In genomic region chr9:37353791-37354190, GRCh38 we compare ENCODE assay signal across 28 cellular contexts.
"Had no signal": no experiment of that assay in that cellular context is flagged by ENCODE, and none has a peak within 500 bp of the region (broad histone marks: within the 10 kb centered on the region; RNA-seq: fewer than 3 reads in every experiment).

No MANE protein-coding gene starts in this region.

- H3K27me3 ChIP-seq: adrenal gland, breast epithelium, Peyer's patch, SJCRH30 had no signal

- H3K27ac ChIP-seq: adrenal gland, breast epithelium, Peyer's patch, RWPE1, SJCRH30 had no signal

- H3K4me1 Mint-ChIP-seq: WTC11 had no signal

- H3K4me3 ChIP-seq: adrenal gland, breast epithelium, Peyer's patch, SJCRH30 had no signal

- H3K27me3 Mint-ChIP-seq: activated CD4-positive, alpha-beta T cell treated with anti-CD3 and anti-CD28 coated beads, Interleukin-2, amount 10 ng/mL, durations not matched to agents 24 days and 14 days; activated CD8-positive, alpha-beta memory T cell treated with anti-CD3 and anti-CD28 coated beads, Interleukin-2, amount 10 ng/mL, durations not matched to agents 7 days and 5 days; activated naive CD8-positive, alpha-beta T cell; activated T-cell treated with anti-CD3 and anti-CD28 coated beads, Interleukin-2, amount 50 U/mL, for 24 hours had no signal

- H3K4me1 ChIP-seq: adrenal gland, breast epithelium, Peyer's patch, SJCRH30 had no signal

- ATAC-seq: activated CD8-positive, alpha-beta memory T cell treated with anti-CD3 and anti-CD28 coated beads, Interleukin-2, amount 10 ng/mL, durations not matched to agents 7 days and 5 days; WTC11 had no signal

- DNase-seq: activated CD4-positive, alpha-beta T cell treated with anti-CD3 and anti-CD28 coated beads for 1 hour; activated CD4-positive, alpha-beta T cell treated with anti-CD3 and anti-CD28 coated beads, Interleukin-2, amount 10 ng/mL, durations not matched to agents 24 days and 14 days; activated CD4-positive, alpha-beta T cell treated with anti-CD3 and anti-CD28 coated beads, Interleukin-2, amount 50 U/mL, for 48 hours; activated CD8-positive, alpha-beta memory T cell treated with anti-CD3 and anti-CD28 coated beads, Interleukin-2, amount 10 ng/mL, durations not matched to agents 7 days and 5 days; activated effector memory CD4-positive, alpha-beta T cell treated with Interleukin-2 at 50 U/mL for 16 hours; activated naive CD4-positive, alpha-beta T cell; activated T-cell treated with anti-CD3 and anti-CD28 coated beads, Interleukin-2, amount 50 U/mL, for 24 hours; adrenal gland; aorta; central memory CD4-positive, alpha-beta T cell; Kasumi-1; NCI-H1048; NCI-H146; NCI-H187 treated with DMSO at 0.1 percent for 48 hours; NCI-H2081 treated with DMSO at 0.1 percent for 48 hours; NCI-H446; NCI-H524; Peyer's patch; Right ventricle myocardium superior; SJCRH30; SK-N-SH; SW 1271 had no signal

- H3K9me3 Mint-ChIP-seq: activated CD4-positive, alpha-beta T cell treated with anti-CD3 and anti-CD28 coated beads, Interleukin-2, amount 10 ng/mL, durations not matched to agents 24 days and 14 days; activated T-cell treated with anti-CD3 and anti-CD28 coated beads, Interleukin-2, amount 50 U/mL, for 24 hours; activated T-helper 1 cell treated with anti-CD3 and anti-CD28 coated beads, Interleukin-12 subunit alpha, Interleukin-12 subunit beta, Interleukin-2, Interleukin-4 antibody, amounts not matched to agents 30 ng/mL and 10 ng/mL and 1 ng/mL, durations not matched to agents 14 hours and 24 hours and 36 hours; T-helper 2 cell treated with Interferon-gamma antibody and Interleukin-4, amounts not matched to agents 5 μg/mL and 100 μg/mL, for 36 hours; WTC11 had no signal

- H3K36me3 ChIP-seq: adrenal gland, breast epithelium had no signal

- H3K9me3 ChIP-seq: adrenal gland, breast epithelium, Peyer's patch, SJCRH30, SK-N-SH had no signal

- H3K27ac Mint-ChIP-seq: activated CD4-positive, alpha-beta T cell treated with anti-CD3 and anti-CD28 coated beads, Interleukin-2, amount 10 ng/mL, durations not matched to agents 24 days and 14 days; activated naive CD8-positive, alpha-beta T cell; activated T-helper 1 cell treated with anti-CD3 and anti-CD28 coated beads, Interleukin-12 subunit alpha, Interleukin-12 subunit beta, Interleukin-2, Interleukin-4 antibody, amounts not matched to agents 30 ng/mL and 10 ng/mL and 1 ng/mL, durations not matched to agents 14 hours and 24 hours and 36 hours; T-helper 2 cell treated with Interferon-gamma antibody and Interleukin-4, amounts not matched to agents 5 μg/mL and 100 μg/mL, for 36 hours; WTC11 had no signal

- H3K4me3 Mint-ChIP-seq: activated CD4-positive, alpha-beta T cell treated with anti-CD3 and anti-CD28 coated beads, Interleukin-2, amount 10 ng/mL, durations not matched to agents 24 days and 14 days; activated CD8-positive, alpha-beta memory T cell treated with anti-CD3 and anti-CD28 coated beads, Interleukin-2, amount 10 ng/mL, durations not matched to agents 7 days and 5 days; activated naive CD8-positive, alpha-beta T cell; activated T-cell treated with anti-CD3 and anti-CD28 coated beads, Interleukin-2, amount 50 U/mL, for 24 hours; activated T-helper 1 cell treated with anti-CD3 and anti-CD28 coated beads, Interleukin-12 subunit alpha, Interleukin-12 subunit beta, Interleukin-2, Interleukin-4 antibody, amounts not matched to agents 30 ng/mL and 10 ng/mL and 1 ng/mL, durations not matched to agents 14 hours and 24 hours and 36 hours; T-helper 2 cell treated with Interferon-gamma antibody and Interleukin-4, amounts not matched to agents 5 μg/mL and 100 μg/mL, for 36 hours; WTC11 had no signal
